ENCODE assay signal across 19 cellular contexts in the genomic region with DNA sequence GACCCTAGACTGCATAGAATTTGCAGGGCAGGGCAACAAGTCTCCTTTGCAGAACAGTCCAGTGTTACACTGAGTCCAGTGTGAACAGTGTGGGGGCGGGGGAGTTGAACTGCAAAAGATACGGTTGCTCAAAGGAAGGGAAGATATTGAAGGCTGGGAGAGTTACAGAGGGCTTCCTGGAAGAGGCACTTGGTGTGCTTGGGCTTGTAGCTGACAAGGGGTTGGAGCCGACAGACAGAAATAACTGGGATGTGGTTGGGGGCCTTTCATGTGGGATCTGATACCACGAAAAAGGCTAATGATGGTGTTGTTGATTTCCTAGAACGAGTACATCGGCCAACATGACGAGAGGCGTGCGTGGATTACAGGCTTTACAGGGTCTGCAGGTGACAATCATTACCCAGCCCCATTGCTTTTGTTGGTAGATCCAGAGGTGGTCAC. TPM values are rescaled to one million over a fixed set of nuclear protein-coding genes. Genes with fewer than 3 reads are reported as not detected.
DNase-seq lines count a peak whose midpoint lies in the region; ATAC-seq lines count a peak whose summit lies in the region.
"Had no signal": no experiment of that assay in that cellular context is flagged by ENCODE, and none has a peak within 500 bp of the region (broad histone marks: within the 10 kb centered on the region; RNA-seq: fewer than 3 reads in every experiment).

No MANE protein-coding gene starts in this region.

- H3K27me3 Mint-ChIP-seq in activated CD4-positive, alpha-beta T cell treated with anti-CD3 and anti-CD28 coated beads for 36 hours = no peaks in the 10 kb centered on the region
- no peaks in the 10 kb centered on the region for H3K27me3 Mint-ChIP-seq in activated naive CD4-positive, alpha-beta T cell treated with anti-CD3 and anti-CD28 coated beads for 36 hours (ENCODE audit: low read depth)
- H3K27me3 Mint-ChIP-seq: brain, memory B cell had no signal

- H3K4me3 Mint-ChIP-seq in activated CD4-positive, alpha-beta T cell treated with anti-CD3 and anti-CD28 coated beads for 36 hours = no peak overlapping the region
- H3K4me3 Mint-ChIP-seq in activated naive CD4-positive, alpha-beta T cell treated with anti-CD3 and anti-CD28 coated beads for 36 hours = no peak overlapping the region
- H3K4me3 Mint-ChIP-seq: brain, memory B cell, nephron progenitor cell had no signal

- H3K9me3 Mint-ChIP-seq in activated CD4-positive, alpha-beta T cell treated with anti-CD3 and anti-CD28 coated beads for 36 hours (ENCODE audit: low read depth) = no peaks in the 10 kb centered on the region
- no peaks in the 10 kb centered on the region for H3K9me3 Mint-ChIP-seq in activated naive CD4-positive, alpha-beta T cell treated with anti-CD3 and anti-CD28 coated beads for 36 hours
- H3K9me3 Mint-ChIP-seq: memory B cell had no signal

- ATAC-seq in activated CD4-positive, alpha-beta T cell treated with anti-CD3 and anti-CD28 coated beads for 36 hours = peak; percentile 64
- ATAC-seq in GM19463 (IDR thresholded peaks at IDR 0.05; ENCODE audit: unreplicated experiment) (no peak), HG02610 (IDR thresholded peaks at IDR 0.05; ENCODE audit: unreplicated experiment) (no peak)
- ATAC-seq: foreskin keratinocyte had no signal

- POLR2A ChIA-PET in activated CD4-positive, alpha-beta T cell treated with anti-CD3 and anti-CD28 coated beads for 36 hours (lab: Charles Lee) = no interaction called here

- intact Hi-C loops in activated CD4-positive, alpha-beta T cell treated with anti-CD3 and anti-CD28 coated beads for 36 hours (cut with DNase I, micrococcal nuclease) = no loop called here
- intact Hi-C loops in activated naive CD4-positive, alpha-beta T cell treated with anti-CD3 and anti-CD28 coated beads for 36 hours (cut with micrococcal nuclease) = no loop called here
- intact Hi-C loops in posterior vena cava (cut with DNase I) = no loop called here

- no peak overlapping the region for H3K27ac Mint-ChIP-seq in activated CD4-positive, alpha-beta T cell treated with anti-CD3 and anti-CD28 coated beads for 36 hours
- no peak overlapping the region for H3K27ac Mint-ChIP-seq in activated naive CD4-positive, alpha-beta T cell treated with anti-CD3 and anti-CD28 coated beads for 36 hours
- H3K27ac Mint-ChIP-seq: brain, memory B cell had no signal

- CTCF ChIA-PET in activated CD4-positive, alpha-beta T cell treated with anti-CD3 and anti-CD28 coated beads for 36 hours (lab: Charles Lee) = interaction anchor here (0.6 to 1.8 kb wide), 4 partner anchors 9 to 106 kb away, joined by 3 to 4 read pairs (median 3); partner anchors contain the start of gene ZDHHC9
- CTCF ChIA-PET in activated naive CD4-positive, alpha-beta T cell treated with anti-CD3 and anti-CD28 coated beads for 36 hours (lab: Charles Lee) = interaction anchor here (1.1 to 1.8 kb wide), 2 partner anchors 10 to 19 kb away, joined by 3 to 5 read pairs; no protein-coding TSS in a partner anchor

- no peaks in the 10 kb centered on the region for H3K36me3 Mint-ChIP-seq in activated CD4-positive, alpha-beta T cell treated with anti-CD3 and anti-CD28 coated beads for 36 hours (ENCODE audit: low read depth)
- H3K36me3 Mint-ChIP-seq in activated naive CD4-positive, alpha-beta T cell treated with anti-CD3 and anti-CD28 coated beads for 36 hours (ENCODE audit: low read depth) = no peaks in the 10 kb centered on the region
- H3K36me3 Mint-ChIP-seq: brain, memory B cell had no signal

- DNase-seq in activated CD4-positive, alpha-beta T cell treated with anti-CD3 and anti-CD28 coated beads for 36 hours = peak; percentile 18
- no peak for DNase-seq in activated CD4-positive, alpha-beta T cell treated with anti-CD3 and anti-CD28 coated beads for 48 hours
- peak; percentile 52 for DNase-seq in OCI-M1 (lab: John Stamatoyannopoulos, UW)
- DNase-seq in activated naive CD4-positive, alpha-beta T cell treated with anti-CD3 and anti-CD28 coated beads for 36 hours = peak; percentile 50
- DNase-seq in posterior vena cava (ENCODE audit: low spot score) = peak; percentile 38
- DNase-seq in NCI-H345 treated with DMSO at 0.1 percent for 48 hours (lab: John Stamatoyannopoulos, UW; ENCODE audit: unreplicated experiment) = no peak
- DNase-seq: 8988T; activated CD8-positive, alpha-beta memory T cell treated with anti-CD3 and anti-CD28 coated beads for 24 hours; DMS153; foreskin keratinocyte; kidney glomerular epithelial cell; NCI-H1694 treated with DMSO at 0.1 percent for 48 hours; NCI-H2227 treated with DMSO at 0.1 percent for 48 hours; nephron progenitor cell; SK-N-SH had no signal

- H3K4me1 Mint-ChIP-seq in activated CD4-positive, alpha-beta T cell treated with anti-CD3 and anti-CD28 coated beads for 36 hours = peaks cover 25% of the 10 kb centered on the region
- H3K4me1 Mint-ChIP-seq in activated naive CD4-positive, alpha-beta T cell treated with anti-CD3 and anti-CD28 coated beads for 36 hours (ENCODE audit: low read depth) = peaks cover 29% of the 10 kb centered on the region

RNA-seq across cellular contexts. Expression of gene XPNPEP2, which starts 6.1 kb away (rescaled TPM):
- total RNA-seq in activated CD4-positive, alpha-beta T cell treated with anti-CD3 and anti-CD28 coated beads for 36 hours = under 1 TPM; 0.43 to 0.63 TPM
- under 1 TPM; 0.21 to 0.27 TPM for total RNA-seq in activated naive CD4-positive, alpha-beta T cell treated with anti-CD3 and anti-CD28 coated beads for 36 hours
- 10 to 100 TPM; 11.3 to 29.3 TPM for total RNA-seq in posterior vena cava
- total RNA-seq: foreskin keratinocyte had no signal

RNA-seq across cellular contexts. Expression of gene SASH3, which starts 34.8 kb away (rescaled TPM):
- total RNA-seq in activated CD4-positive, alpha-beta T cell treated with anti-CD3 and anti-CD28 coated beads for 36 hours = 100 to 1,000 TPM; 118 to 126 TPM
- total RNA-seq in activated naive CD4-positive, alpha-beta T cell treated with anti-CD3 and anti-CD28 coated beads for 36 hours = 10 to 100 TPM; 90.3 to 98.7 TPM
- 10 to 100 TPM; 11.6 to 18.5 TPM for total RNA-seq in posterior vena cava
- total RNA-seq: foreskin keratinocyte had no signal

Comparison
In these comparisons a context has a peak if more than half of its experiments do, and no peak if none do; other contexts are left out.
1. DNase-seq: peak in activated CD4-positive, alpha-beta T cell treated with anti-CD3 and anti-CD28 coated beads for 36 hours (single experiment), OCI-M1 (single experiment), activated naive CD4-positive, alpha-beta T cell treated with anti-CD3 and anti-CD28 coated beads for 36 hours (single experiment) and posterior vena cava (single experiment); none in activated CD4-positive, alpha-beta T cell treated with anti-CD3 and anti-CD28 coated beads for 48 hours (single experiment) and NCI-H345 treated with DMSO at 0.1 percent for 48 hours (single experiment).
2. RNA of gene XPNPEP2, which starts 6.1 kb away (total RNA-seq): 11.3 to 29.3 TPM in posterior vena cava; 0.43 to 0.63 TPM in activated CD4-positive, alpha-beta T cell treated with anti-CD3 and anti-CD28 coated beads for 36 hours and 0.21 to 0.27 TPM in activated naive CD4-positive, alpha-beta T cell treated with anti-CD3 and anti-CD28 coated beads for 36 hours; every median in the first group is over 4 times any median in the second.
3. RNA of gene SASH3, which starts 34.8 kb away (total RNA-seq): 118 to 126 TPM in activated CD4-positive, alpha-beta T cell treated with anti-CD3 and anti-CD28 coated beads for 36 hours and 90.3 to 98.7 TPM in activated naive CD4-positive, alpha-beta T cell treated with anti-CD3 and anti-CD28 coated beads for 36 hours; 11.6 to 18.5 TPM in posterior vena cava; every median in the first group is over 4 times any median in the second.